ENCODE assay signal across 9 cellular contexts in the genomic region with DNA sequence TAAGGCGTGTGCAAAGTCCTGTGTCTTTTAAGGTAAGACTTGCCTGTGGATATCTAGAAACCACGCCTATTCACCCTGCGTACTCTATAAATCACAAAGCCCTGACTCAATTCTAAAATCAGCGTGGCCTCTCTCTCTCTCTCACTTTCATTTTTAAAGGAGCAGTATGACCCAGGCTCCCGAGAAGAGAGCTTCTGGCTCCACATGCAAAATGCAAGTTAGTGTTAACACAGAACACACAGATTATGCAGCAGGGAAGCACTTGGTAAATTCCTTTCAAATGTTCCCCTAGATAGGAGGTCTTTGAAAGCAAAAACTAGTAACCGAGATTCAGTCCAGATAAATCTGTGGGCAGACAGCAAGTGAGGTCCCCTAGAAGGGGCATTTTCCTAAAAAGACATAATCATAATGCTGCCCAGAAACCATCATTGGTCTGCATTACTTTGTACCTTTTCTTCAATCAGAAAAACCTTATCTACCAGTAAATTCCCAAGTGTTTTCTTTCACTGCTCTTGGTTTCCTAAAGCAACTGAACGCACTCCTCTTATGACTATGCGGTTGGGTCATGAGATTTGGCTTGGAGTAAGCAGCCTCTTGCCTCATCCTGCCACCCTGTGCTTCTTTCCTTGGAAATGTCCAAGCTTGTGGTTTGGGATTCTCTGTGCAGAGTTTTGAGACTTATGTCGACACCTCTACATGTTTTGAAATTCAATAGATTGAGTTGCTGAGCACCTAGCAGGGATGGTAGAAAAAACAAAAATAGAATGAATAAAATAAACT. TPM values are rescaled to one million over a fixed set of nuclear protein-coding genes. Genes with fewer than 3 reads are reported as not detected.
DNase-seq lines count a peak whose midpoint lies in the region; ATAC-seq and TF ChIP-seq lines count a peak whose summit lies in the region.
"Had no signal": no experiment of that assay in that cellular context is flagged by ENCODE, and none has a peak within 500 bp of the region (broad histone marks: within the 10 kb centered on the region; RNA-seq: fewer than 3 reads in every experiment).

No MANE protein-coding gene starts in this region.

- peak overlapping the region; percentile 10 for H3K4me3 ChIP-seq in retinal pigment epithelial cell (ENCODE audit: low read length)

- no peak overlapping the region for H3K27ac Mint-ChIP-seq in activated T-helper 1 cell treated with anti-CD3 and anti-CD28 coated beads, Interleukin-12 subunit alpha, Interleukin-12 subunit beta, Interleukin-2, Interleukin-4 antibody, amounts not matched to agents 30 ng/mL and 10 ng/mL and 1 ng/mL, durations not matched to agents 14 hours and 24 hours and 36 hours

- no peak overlapping the region for H3K4me3 Mint-ChIP-seq in activated T-helper 1 cell treated with anti-CD3 and anti-CD28 coated beads, Interleukin-12 subunit alpha, Interleukin-12 subunit beta, Interleukin-2, Interleukin-4 antibody, amounts not matched to agents 30 ng/mL and 10 ng/mL and 1 ng/mL, durations not matched to agents 14 hours and 24 hours and 36 hours

- H3K27me3 Mint-ChIP-seq in activated T-helper 1 cell treated with anti-CD3 and anti-CD28 coated beads, Interleukin-12 subunit alpha, Interleukin-12 subunit beta, Interleukin-2, Interleukin-4 antibody, amounts not matched to agents 30 ng/mL and 10 ng/mL and 1 ng/mL, durations not matched to agents 14 hours and 24 hours and 36 hours (ENCODE audit: insufficient read depth): peaks cover 15% of the 10 kb centered on the region

- ATAC-seq in GM21367 (IDR thresholded peaks at IDR 0.05; ENCODE audit: unreplicated experiment): peak; percentile 100
- peak; percentile 99 for ATAC-seq in HG03558 (IDR thresholded peaks at IDR 0.05; ENCODE audit: extremely low read depth, unreplicated experiment)
- ATAC-seq in left cardiac atrium: peak; percentile 96 to 99

- H3K9me3 Mint-ChIP-seq in activated T-helper 1 cell treated with anti-CD3 and anti-CD28 coated beads, Interleukin-12 subunit alpha, Interleukin-12 subunit beta, Interleukin-2, Interleukin-4 antibody, amounts not matched to agents 30 ng/mL and 10 ng/mL and 1 ng/mL, durations not matched to agents 14 hours and 24 hours and 36 hours: no peaks in the 10 kb centered on the region

- no peaks in the 10 kb centered on the region for H3K36me3 Mint-ChIP-seq in activated T-helper 1 cell treated with anti-CD3 and anti-CD28 coated beads, Interleukin-12 subunit alpha, Interleukin-12 subunit beta, Interleukin-2, Interleukin-4 antibody, amounts not matched to agents 30 ng/mL and 10 ng/mL and 1 ng/mL, durations not matched to agents 14 hours and 24 hours and 36 hours (ENCODE audit: low read depth)

- DNase-seq in EL (peak; percentile 77), left cardiac atrium (peak; percentile 31), retinal pigment epithelial cell (ENCODE audit: low read depth) (peak; percentile 89), dedifferentiated amniotic fluid mesenchymal stem cell (ENCODE audit: extremely low spot score) (no peak), cortex of kidney (lab: John Stamatoyannopoulos, UW) (no peak)
- DNase-seq in activated T-helper 1 cell treated with anti-CD3 and anti-CD28 coated beads, Interleukin-12 subunit alpha, Interleukin-12 subunit beta, Interleukin-2, Interleukin-4 antibody, amounts not matched to agents 30 ng/mL and 10 ng/mL and 1 ng/mL, durations not matched to agents 14 hours and 24 hours and 36 hours (ENCODE audit: low spot score): peak; percentile 20

- no peak for TF ChIP-seq CTCF in retinal pigment epithelial cell (conservative IDR thresholded peaks at IDR 0.05; ENCODE audit: low read depth, low read length)

- peaks cover 16% of the 10 kb centered on the region for H3K4me1 Mint-ChIP-seq in activated T-helper 1 cell treated with anti-CD3 and anti-CD28 coated beads, Interleukin-12 subunit alpha, Interleukin-12 subunit beta, Interleukin-2, Interleukin-4 antibody, amounts not matched to agents 30 ng/mL and 10 ng/mL and 1 ng/mL, durations not matched to agents 14 hours and 24 hours and 36 hours (ENCODE audit: low read depth)

- intact Hi-C loops in activated T-helper 1 cell treated with anti-CD3 and anti-CD28 coated beads, Interleukin-12 subunit alpha, Interleukin-12 subunit beta, Interleukin-2, Interleukin-4 antibody, amounts not matched to agents 30 ng/mL and 10 ng/mL and 1 ng/mL, durations not matched to agents 14 hours and 24 hours and 36 hours (cut with micrococcal nuclease): loop anchor here (1.0 kb wide), 1 partner anchor 30 kb away; no protein-coding TSS in a partner anchor
- intact Hi-C loops in left cardiac atrium (cut with DNase I): no loop called here

RNA-seq across cellular contexts. Expression of a gene that starts 31.7 kb away (rescaled TPM):
- 0.05 TPM in 1 of 2 replicates, not detected in the other for total RNA-seq in activated T-helper 1 cell treated with anti-CD3 and anti-CD28 coated beads, Interleukin-12 subunit alpha, Interleukin-12 subunit beta, Interleukin-2, Interleukin-4 antibody, amounts not matched to agents 30 ng/mL and 10 ng/mL and 1 ng/mL, durations not matched to agents 14 hours and 24 hours and 36 hours
- 1 to 10 TPM; 4.8 to 5.7 TPM for total RNA-seq in left cardiac atrium
- total RNA-seq: activated CD8-positive, alpha-beta memory T cell treated with anti-CD3 and anti-CD28 coated beads for 36 hours had no signal

Comparison
In these comparisons a context has a peak if more than half of its experiments do, and no peak if none do; other contexts are left out.
1. DNase-seq: peak in EL (single experiment), activated T-helper 1 cell treated with anti-CD3 and anti-CD28 coated beads, Interleukin-12 subunit alpha, Interleukin-12 subunit beta, Interleukin-2, Interleukin-4 antibody, amounts not matched to agents 30 ng/mL and 10 ng/mL and 1 ng/mL, durations not matched to agents 14 hours and 24 hours and 36 hours (single experiment), left cardiac atrium (single experiment) and retinal pigment epithelial cell (single experiment); none in dedifferentiated amniotic fluid mesenchymal stem cell (single experiment) and cortex of kidney (single experiment).
2. Peak in every context shown above with its lines, with median percentiles within 50 percentile points of each other: ATAC-seq.